Comparison of ENCODE assay signal across 1 cellular context in genomic region chr15:88805031-88805780, GRCh38.
TF ChIP-seq lines count a peak whose summit lies in the region.

No MANE protein-coding gene starts in this region.

TF ChIP-seq in K562, 482 proteins besides CTCF, POLR2A, EP300 and RAD21 (continued from another document):
- TF ChIP-seq STAT6 (CRISPR knock-in tag; IDR thresholded peaks at IDR 0.05) = no peak
- TF ChIP-seq FOXA1 (IDR thresholded peaks at IDR 0.05; ENCODE audit: borderline replicate concordance) = no peak
- no peak for TF ChIP-seq KAT7 (CRISPR knock-in tag; IDR thresholded peaks at IDR 0.05; ENCODE audit: borderline replicate concordance)
- no peak for TF ChIP-seq NR0B1 (IDR thresholded peaks at IDR 0.05; ENCODE audit: partially characterized antibody)
- TF ChIP-seq RFX1 (IDR thresholded peaks at IDR 0.05) = no peak
- no peak for TF ChIP-seq TAF15 (IDR thresholded peaks at IDR 0.05; ENCODE audit: low read depth, low read length)
- no peak for TF ChIP-seq SMAD4 (CRISPR knock-in tag; conservative IDR thresholded peaks at IDR 0.05)
- no peak for TF ChIP-seq SMAD1 (IDR thresholded peaks at IDR 0.05; ENCODE audit: low read depth, low read length, partially characterized antibody)
- no peak for TF ChIP-seq IRF1 (CRISPR knock-in tag; IDR thresholded peaks at IDR 0.05; ENCODE audit: borderline replicate concordance)
- no peak for TF ChIP-seq NKRF (IDR thresholded peaks at IDR 0.05; ENCODE audit: borderline replicate concordance)
- TF ChIP-seq E2F3 (CRISPR knock-in tag; IDR thresholded peaks at IDR 0.05) = no peak
- TF ChIP-seq TEAD4 (IDR thresholded peaks at IDR 0.05; ENCODE audit: low read length) = no peak
- no peak for TF ChIP-seq TEAD4 (CRISPR knock-in tag; IDR thresholded peaks at IDR 0.05; ENCODE audit: borderline replicate concordance)
- TF ChIP-seq CBX2 (IDR thresholded peaks at IDR 0.05; ENCODE audit: insufficient read depth, low read length, poor library complexity, severe bottlenecking) = no peak
